8 cellular contexts compared by ENCODE assay signal in genomic region chr12:851913-852312, GRCh38.
DNase-seq lines count a peak whose midpoint lies in the region; ATAC-seq and TF ChIP-seq lines count a peak whose summit lies in the region.
"Had no signal": no experiment of that assay in that cellular context is flagged by ENCODE, and none has a peak within 500 bp of the region (broad histone marks: within the 10 kb centered on the region; RNA-seq: fewer than 3 reads in every experiment).

No MANE protein-coding gene starts in this region.

- in situ Hi-C loops in GM23248 (cut with MboI) = no loop called here

- intact Hi-C loops in PC-9 (cut with micrococcal nuclease; ENCODE audit: unreplicated experiment) = loop anchor here (5.0 kb wide), 1 partner anchor 465 kb away; no protein-coding TSS in a partner anchor
- intact Hi-C loops in esophagus muscularis mucosa (cut with DNase I) = no loop called here

- H2AFZ ChIP-seq in GM23248 = no peak overlapping the region
- H2AFZ ChIP-seq in PC-9 = no peak overlapping the region
- H2AFZ ChIP-seq: neural progenitor cell had no signal

- ATAC-seq in HG02571 (IDR thresholded peaks at IDR 0.05; ENCODE audit: unreplicated experiment) (no peak), HG03565 (IDR thresholded peaks at IDR 0.05; ENCODE audit: unreplicated experiment) (no peak)

- TF ChIP-seq CTCF in PC-9 (conservative IDR thresholded peaks at IDR 0.05) (no peak), esophagus muscularis mucosa (IDR thresholded peaks at IDR 0.05) (no peak)

- H3F3A ChIP-seq in GM23248 (ENCODE audit: insufficient read depth) (peaks cover 40% of the 10 kb centered on the region), PC-9 (ENCODE audit: insufficient read depth, low read depth) (peaks cover 16% of the 10 kb centered on the region; the same call in 1 of the 2 replicates)

- H3K27me3 ChIP-seq in GM23248 (replicated peaks; ENCODE audit: insufficient read depth) (no peaks in the 10 kb centered on the region), PC-9 (ENCODE audit: insufficient read depth, low read depth) (no peaks in the 10 kb centered on the region), esophagus muscularis mucosa (no peaks in the 10 kb centered on the region), skeletal muscle satellite cell (ENCODE audit: control insufficient read depth, insufficient read depth, low read length) (no peaks in the 10 kb centered on the region)
- H3K27me3 ChIP-seq: neural progenitor cell had no signal

- H3K4me1 ChIP-seq in GM23248 (ENCODE audit: insufficient read depth) (peaks cover 44% of the 10 kb centered on the region), PC-9 (replicated peaks; ENCODE audit: insufficient read depth) (peaks cover 17% of the 10 kb centered on the region), esophagus muscularis mucosa (peaks cover 26 to 60% (median 57%) of the 10 kb centered on the region in 4 donors), skeletal muscle satellite cell (ENCODE audit: control insufficient read depth, insufficient read depth, low read length) (peaks cover 48% of the 10 kb centered on the region)
- H3K4me1 ChIP-seq: neural progenitor cell had no signal

- H3K79me2 ChIP-seq in GM23248 (ENCODE audit: insufficient read depth) (peaks cover 88% of the 10 kb centered on the region), PC-9 (ENCODE audit: low read depth) (peaks cover 53% of the 10 kb centered on the region)

- BruUV-seq in PC-9 (replicated peaks; lab: Mats Ljungman, UMichigan) = no TSS peak

- POLR2A ChIA-PET in PC-9 (lab: Charles Lee; ENCODE audit: unreplicated experiment) = interaction anchor here (0.6 kb wide), 1 partner anchor 97 kb away, joined by 3 read pairs; no protein-coding TSS in a partner anchor

- no peaks in the 10 kb centered on the region for H3K9me2 ChIP-seq in GM23248 (ENCODE audit: insufficient read depth)
- 0 out of 2 replicates have a peak, but pooled peaks cover 2% of the 10 kb centered on the region for H3K9me2 ChIP-seq in PC-9 (ENCODE audit: insufficient read depth)

- DNase-seq in GM23248 (peak; percentile 90), PC-9 (peak in 1 of 2 experiments; percentile 66), esophagus muscularis mucosa (ENCODE audit: extremely low spot score) (no peak)
- DNase-seq in stimulated activated CD4-positive, alpha-beta T cell treated with anti-CD3 and anti-CD28 coated beads, Interleukin-12 subunit alpha, Interleukin-12 subunit beta, amount 100 ng/mL, for 4 hours = no peak

- H3K4me2 ChIP-seq in GM23248 (ENCODE audit: unreplicated experiment) (peak overlapping the region; percentile 63), PC-9 (peak overlapping the region; percentile 25; the same call in 1 of the 2 replicates), skeletal muscle satellite cell (ENCODE audit: low read length) (peak overlapping the region; percentile 70)
- H3K4me2 ChIP-seq: neural progenitor cell had no signal

- H3K27ac ChIP-seq in GM23248 (peak overlapping the region; percentile 71), PC-9 (peak overlapping the region; percentile 18), esophagus muscularis mucosa (replicated peaks in 1 of 4) (peak overlapping the region; percentile 43 to 73 (median 56))
- H3K27ac ChIP-seq: neural progenitor cell had no signal

- H3K9me3 ChIP-seq in GM23248 (ENCODE audit: low read depth) (no peaks in the 10 kb centered on the region), PC-9 (ENCODE audit: insufficient read depth, low read depth) (no peaks in the 10 kb centered on the region), esophagus muscularis mucosa (no peaks in the 10 kb centered on the region), skeletal muscle satellite cell (replicated peaks; ENCODE audit: low read length) (no peaks in the 10 kb centered on the region)

- no peak for TF ChIP-seq EP300 in esophagus muscularis mucosa (IDR thresholded peaks at IDR 0.05)

- H3K9ac ChIP-seq in GM23248 = peak overlapping the region; percentile 49
- H3K9ac ChIP-seq in skeletal muscle satellite cell (ENCODE audit: low read depth, low read length) = peak overlapping the region; percentile 6
- H3K9ac ChIP-seq: neural progenitor cell had no signal

- CTCF ChIA-PET in PC-9 (lab: Charles Lee) = no interaction called here

- H4K20me1 ChIP-seq in GM23248 (ENCODE audit: insufficient read depth) (no peaks in the 10 kb centered on the region), PC-9 (ENCODE audit: insufficient read depth) (peaks cover 18% of the 10 kb centered on the region)

- no peak for TF ChIP-seq POLR2A in esophagus muscularis mucosa (IDR thresholded peaks at IDR 0.05; ENCODE audit: low read depth)

- no peaks in the 10 kb centered on the region for H3K36me3 ChIP-seq in GM23248 (ENCODE audit: low read depth)
- 0 out of 2 replicates have a peak, but pooled peaks cover 5% of the 10 kb centered on the region for H3K36me3 ChIP-seq in PC-9 (ENCODE audit: low read depth)
- peaks cover 0 to 3% (median 0%) of the 10 kb centered on the region in 4 donors for H3K36me3 ChIP-seq in esophagus muscularis mucosa
- H3K36me3 ChIP-seq in skeletal muscle satellite cell (ENCODE audit: insufficient read depth, low read length) = no peaks in the 10 kb centered on the region

- H3K4me3 ChIP-seq in GM23248 = peak overlapping the region; percentile 51
- no peak overlapping the region for H3K4me3 ChIP-seq in PC-9
- peak overlapping the region in 2 of 4 donors; percentile 3 to 27 for H3K4me3 ChIP-seq in esophagus muscularis mucosa
- H3K4me3 ChIP-seq in skeletal muscle satellite cell (ENCODE audit: low read length) = no peak overlapping the region
- H3K4me3 ChIP-seq: neural progenitor cell had no signal

- 9 to 14% methylated on average over 3 of the region's 3 CpGs for WGBS in GM23248 (ENCODE audit: low coverage in 1 of 2, low lambda C conversion rate in 2 of 2, missing lambda C conversion rate in 2 of 2), 2 experiments
- WGBS in esophagus muscularis mucosa = 46% methylated on average over 3 of the region's 3 CpGs

Comparison
In these comparisons a context has a peak if more than half of its experiments do, and no peak if none do; other contexts are left out.
1. H3K27ac ChIP-seq: peak in every context shown above with its lines; median percentile 71 in GM23248; 56 in esophagus muscularis mucosa; 18 in PC-9.